8 cellular contexts compared by ENCODE assay signal in genomic region chr3:49855662-49856061, GRCh38. TPM values are rescaled to one million over a fixed set of nuclear protein-coding genes. Genes with fewer than 3 reads are reported as not detected.
DNase-seq lines count a peak whose midpoint lies in the region; ATAC-seq and TF ChIP-seq lines count a peak whose summit lies in the region.

No MANE protein-coding gene starts in this region.

- WGBS in esophagus, 2 donors: 54 to 61% methylated on average over 5 of the region's 5 CpGs

- intact Hi-C loops in Panc1 (cut with micrococcal nuclease; ENCODE audit: unreplicated experiment): no loop called here

- H3K27ac ChIP-seq in Panc1 (ENCODE audit: low read length): peak overlapping the region; percentile 87
- H3K27ac ChIP-seq in esophagus (ENCODE audit: low read depth in 2 of 2, low read length in 1 of 2): no peak overlapping the region

- H3K4me1 ChIP-seq in Panc1 (ENCODE audit: control insufficient read depth, insufficient read depth, low read length): peaks cover 5% of the 10 kb centered on the region; the same call in 1 of the 2 replicates
- H3K4me1 ChIP-seq in esophagus (ENCODE audit: control insufficient read depth in 2 of 2, insufficient read depth in 2 of 2, low read length in 1 of 2): no peaks in the 10 kb centered on the region

- BruUV-seq in Panc1 (replicated peaks; lab: Mats Ljungman, UMichigan): no TSS peak

- CTCF ChIA-PET in Panc1 (lab: Charles Lee): interaction anchor here (0.7 kb wide), 1 partner anchor 39 kb away, joined by 3 read pairs; no protein-coding TSS in a partner anchor

- no peak for DNase-seq in GM12864 (ENCODE audit: low read depth)
- DNase-seq in Panc1 (ENCODE audit: low read depth, low spot score): no peak
- no peak for DNase-seq in retinal pigment epithelial cell (ENCODE audit: low read depth)
- no peak for DNase-seq in stimulated activated CD8-positive, alpha-beta memory T cell treated with anti-CD3 and anti-CD28 coated beads, Interleukin-4, amount 100 ng/mL, for 48 hours

- H3K4me3 ChIP-seq in GM12864 (ENCODE audit: low read depth, low read length) (peak overlapping the region; percentile 66), Panc1 (ENCODE audit: low read depth in 2 of 2, low read length in 2 of 2) (peak overlapping the region; percentile 75 to 84), esophagus (ENCODE audit: low read depth in 1 of 2, low read length in 2 of 2) (peak overlapping the region; percentile 72 to 84), retinal pigment epithelial cell (ENCODE audit: low read length) (peak overlapping the region; percentile 83)

- peaks cover 2% of the 10 kb centered on the region; the same call in 1 of the 2 replicates for H3K36me3 ChIP-seq in Panc1 (ENCODE audit: control insufficient read depth, insufficient read depth, low read length)
- H3K36me3 ChIP-seq in esophagus (ENCODE audit: control insufficient read depth in 2 of 2, insufficient read depth in 2 of 2, low read length in 1 of 2): no peaks in the 10 kb centered on the region

- H3K27me3 ChIP-seq in Panc1 (ENCODE audit: control insufficient read depth, insufficient read depth, low read length): no peaks in the 10 kb centered on the region
- H3K27me3 ChIP-seq in esophagus (ENCODE audit: control insufficient read depth in 1 of 2, insufficient read depth in 2 of 2, low read length in 2 of 2): no peaks in the 10 kb centered on the region

- ATAC-seq in Panc1: no peak
- no peak for ATAC-seq in GM19328 (IDR thresholded peaks at IDR 0.05; ENCODE audit: unreplicated experiment)
- ATAC-seq in HG03139 (IDR thresholded peaks at IDR 0.05; ENCODE audit: unreplicated experiment): no peak
- no peak for ATAC-seq in HG02870 (IDR thresholded peaks at IDR 0.05; ENCODE audit: unreplicated experiment)

- in situ Hi-C loops in Panc1 (cut with HindIII; ENCODE audit: low pct_unique_long_range_greater_than_20kb, low sequenced_read_pairs): no loop called here

- POLR2A ChIA-PET in Panc1 (lab: Charles Lee): interaction anchor here (0.6 kb wide), 1 partner anchor 62 kb away, joined by 3 read pairs; no protein-coding TSS in a partner anchor

- H3K9me3 ChIP-seq in Panc1 (ENCODE audit: control insufficient read depth, insufficient read depth, low read depth, low read length) (no peaks in the 10 kb centered on the region), esophagus (ENCODE audit: control insufficient read depth in 2 of 2, insufficient read depth in 1 of 2, low read depth in 1 of 2, low read length in 1 of 2) (no peaks in the 10 kb centered on the region)

- TF ChIP-seq CTCF in GM12864 (IDR thresholded peaks at IDR 0.05; ENCODE audit: low read depth, low read length, missing control alignments) (no peak), Panc1 (IDR thresholded peaks at IDR 0.05) (no peak), retinal pigment epithelial cell (conservative IDR thresholded peaks at IDR 0.05; ENCODE audit: low read depth, low read length) (no peak)

RNA-seq across cellular contexts. Expression of gene TRAIP, which starts 0.7 kb away (rescaled TPM):
- total RNA-seq in Panc1 (2021; ENCODE audit: unreplicated experiment): 18.5 TPM
- 8.2 TPM for polyA plus RNA-seq in Panc1 (2012; ENCODE audit: insufficient read length)
- polyA plus RNA-seq in esophagus: 1 to 10 TPM; 4.1 to 4.3 TPM

RNA-seq across cellular contexts. Expression of gene CAMKV, which starts 14.0 kb away (rescaled TPM):
- 0.85 TPM for total RNA-seq in Panc1 (2021; ENCODE audit: unreplicated experiment)
- not detected for polyA plus RNA-seq in Panc1 (2012; ENCODE audit: insufficient read length)
- polyA plus RNA-seq in esophagus: under 1 TPM in 1 of 2 donors, not detected in 1; 0.01 TPM

RNA-seq across cellular contexts. Expression of gene UBA7, which starts 41.9 kb away (rescaled TPM):
- 12.5 TPM for total RNA-seq in Panc1 (2021; ENCODE audit: unreplicated experiment)
- 6.9 TPM for polyA plus RNA-seq in Panc1 (2012; ENCODE audit: insufficient read length)
- polyA plus RNA-seq in esophagus: 10 to 100 TPM; 24.1 to 54.3 TPM

RNA-seq across cellular contexts. Expression of gene MST1R, which starts 48.0 kb away (rescaled TPM):
- 27.5 TPM for total RNA-seq in Panc1 (2021; ENCODE audit: unreplicated experiment)
- 18.7 TPM for polyA plus RNA-seq in Panc1 (2012; ENCODE audit: insufficient read length)
- polyA plus RNA-seq in esophagus: 10 to 100 TPM; 23.6 to 53.4 TPM

RNA-seq across cellular contexts. Expression of gene INKA1, which starts 52.6 kb away (rescaled TPM):
- 2.2 TPM for total RNA-seq in Panc1 (2021; ENCODE audit: unreplicated experiment)
- 2.8 TPM for polyA plus RNA-seq in Panc1 (2012; ENCODE audit: insufficient read length)
- polyA plus RNA-seq in esophagus: 10 to 100 TPM; 26.3 to 28.4 TPM
